In the genomic region with DNA sequence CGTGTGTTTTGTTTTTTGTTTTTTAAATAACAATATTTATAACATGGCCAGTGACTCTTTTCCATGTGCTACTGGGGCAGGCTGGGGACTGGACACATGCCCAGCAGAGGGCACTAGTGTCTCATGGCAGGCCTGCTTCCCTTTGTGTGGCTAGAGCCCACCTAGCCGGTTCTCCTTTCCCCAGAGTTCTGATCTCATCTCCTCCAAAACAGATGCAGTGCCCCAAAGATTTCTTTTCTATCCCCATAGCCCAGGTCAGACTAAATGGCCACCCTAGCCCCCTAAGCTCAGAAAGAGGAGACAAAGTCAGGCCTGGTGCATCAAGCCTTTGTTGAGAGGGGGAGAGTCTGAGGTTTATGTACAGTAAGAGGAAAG, we compare ENCODE assay signal across 8 cellular contexts. TPM values are rescaled to one million over a fixed set of nuclear protein-coding genes. Genes with fewer than 3 reads are reported as not detected.
DNase-seq lines count a peak whose midpoint lies in the region; ATAC-seq and TF ChIP-seq lines count a peak whose summit lies in the region.

No MANE protein-coding gene starts in this region.

- H3K27me3 ChIP-seq in adrenal gland: no peaks in the 10 kb centered on the region

- WGBS in adrenal gland, 4 donors: 5 to 29% (median 17%) methylated on average over 2 of the region's 2 CpGs

- H3K27me3 Mint-ChIP-seq in T-helper 1 cell treated with Interleukin-12 subunit alpha and Interleukin-12 subunit beta and Interleukin-4 antibody, amounts not matched to agents 30 μg/mL and 1 μg/mL, for 36 hours (ENCODE audit: low read depth): no peaks in the 10 kb centered on the region

- no peaks in the 10 kb centered on the region for H3K9me3 ChIP-seq in adrenal gland (replicated peaks in 1 of 3)

- intact Hi-C loops in adrenal gland (cut with DNase I): loop anchor here (2.0 kb wide), 2 partner anchors 62 to 64 kb away; partner anchors contain the start of gene FMNL3 (in 1 of the 2)
- intact Hi-C loops in left cardiac atrium (cut with DNase I): loop anchor here (1.0 to 2.0 kb wide), 2 partner anchors 62 to 63 kb away; partner anchors contain the start of gene FMNL3 (in 2 of the 2)

- H3K4me3 ChIP-seq in GM12865 (ENCODE audit: low read depth, low read length) (no peak overlapping the region), adrenal gland (no peak overlapping the region)

- peaks cover 36% of the 10 kb centered on the region for H3K36me3 Mint-ChIP-seq in T-helper 1 cell treated with Interleukin-12 subunit alpha and Interleukin-12 subunit beta and Interleukin-4 antibody, amounts not matched to agents 30 μg/mL and 1 μg/mL, for 36 hours (ENCODE audit: low read depth)

- peak; percentile 71 to 85 for ATAC-seq in left cardiac atrium
- ATAC-seq in GM18907 (IDR thresholded peaks at IDR 0.05; ENCODE audit: unreplicated experiment): no peak
- ATAC-seq in HG02884 (IDR thresholded peaks at IDR 0.05; ENCODE audit: unreplicated experiment): no peak

- no peaks in the 10 kb centered on the region for H3K9me3 Mint-ChIP-seq in T-helper 1 cell treated with Interleukin-12 subunit alpha and Interleukin-12 subunit beta and Interleukin-4 antibody, amounts not matched to agents 30 μg/mL and 1 μg/mL, for 36 hours

- H3K4me3 Mint-ChIP-seq in T-helper 1 cell treated with Interleukin-12 subunit alpha and Interleukin-12 subunit beta and Interleukin-4 antibody, amounts not matched to agents 30 μg/mL and 1 μg/mL, for 36 hours: no peak overlapping the region

- TF ChIP-seq POLR2A in adrenal gland (IDR thresholded peaks at IDR 0.05): no peak

- peak; percentile 84 for DNase-seq in GM12865 (ENCODE audit: low read depth)
- peak; percentile 80 for DNase-seq in NAMALWA (ENCODE audit: low spot score)
- DNase-seq in adrenal gland: peak; percentile 69 to 91 (median 82)
- peak; percentile 84 for DNase-seq in left cardiac atrium
- peak; percentile 83 for DNase-seq in retina

- H3K36me3 ChIP-seq in adrenal gland (replicated peaks in 1 of 2): peaks cover 0 to 42% of the 10 kb centered on the region in 2 donors

- peak overlapping the region; percentile 82 for H3K27ac Mint-ChIP-seq in T-helper 1 cell treated with Interleukin-12 subunit alpha and Interleukin-12 subunit beta and Interleukin-4 antibody, amounts not matched to agents 30 μg/mL and 1 μg/mL, for 36 hours

- TF ChIP-seq CTCF in GM12865 (IDR thresholded peaks at IDR 0.05; ENCODE audit: insufficient read depth, low read depth, low read length, missing control alignments): peak; percentile 90
- TF ChIP-seq CTCF in adrenal gland (IDR thresholded peaks at IDR 0.05): peak; percentile 73 to 96 (median 92)

- H3K27ac ChIP-seq in adrenal gland: peak overlapping the region in 2 of 5 donors; percentile 7 to 14

- peaks cover 28% of the 10 kb centered on the region for H3K4me1 Mint-ChIP-seq in T-helper 1 cell treated with Interleukin-12 subunit alpha and Interleukin-12 subunit beta and Interleukin-4 antibody, amounts not matched to agents 30 μg/mL and 1 μg/mL, for 36 hours (ENCODE audit: low read depth)

- H3K4me1 ChIP-seq in adrenal gland (replicated peaks in 1 of 2): peaks cover 4 to 8% of the 10 kb centered on the region in 2 donors

RNA-seq across cellular contexts. Expression of gene PRPF40B, which starts 21.2 kb away (rescaled TPM):
- total RNA-seq in adrenal gland: 10 to 100 TPM in 6 of 8 donors, 1 to 10 TPM in 2; 7.2 to 44.8 (median 24.4) TPM
- 100 to 1,000 TPM in 1 of 3 donors, 10 to 100 TPM in 1, 1 to 10 TPM in 1; 9.1 to 125 (median 83.6) TPM for polyA plus RNA-seq in adrenal gland
- 10 to 100 TPM; 14.3 to 21.1 TPM for total RNA-seq in left cardiac atrium

RNA-seq across cellular contexts. Expression of gene FAM186B, which starts 39.2 kb away (rescaled TPM):
- total RNA-seq in adrenal gland (1 to 10 TPM in 5 of 8 donors, under 1 TPM in 2, not detected in 1; 0.42 to 2.3 (median 1.1) TPM), left cardiac atrium (under 1 TPM; 0.29 to 0.31 TPM)
- polyA plus RNA-seq in adrenal gland: 1 to 10 TPM in 1 of 3 donors, under 1 TPM in 2; 0.29 to 1.3 (median 0.37) TPM

Comparison
In these comparisons a context has a peak if more than half of its experiments do, and no peak if none do; other contexts are left out.
1. ATAC-seq: peak in left cardiac atrium (2 of 2); none in GM18907 (single experiment) and HG02884 (single experiment).
2. Peak in every context shown above with its lines, with median percentiles within 50 percentile points of each other: DNase-seq.